ENCODE assay signal across 3 cellular contexts in the genomic region with DNA sequence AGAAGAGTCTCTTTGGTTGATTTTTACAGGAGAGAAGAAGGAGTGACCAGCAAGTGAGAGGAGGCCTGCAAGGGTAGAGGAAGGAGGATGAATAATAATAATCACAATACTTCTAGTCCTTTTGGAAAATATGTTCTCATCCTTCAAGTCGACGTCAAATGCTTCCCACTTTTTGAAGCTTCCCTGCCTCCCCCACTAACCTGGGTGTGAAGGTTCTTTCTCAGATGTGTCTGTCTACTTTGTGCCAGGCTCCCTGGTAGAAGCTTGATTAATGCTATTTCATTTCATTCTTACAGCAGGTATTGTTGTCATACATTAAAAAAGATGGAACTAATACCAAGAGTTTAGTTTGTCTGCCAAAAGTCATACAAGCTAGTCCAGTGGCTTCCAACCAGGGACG.
"Had no signal": no experiment of that assay in that cellular context is flagged by ENCODE, and none has a peak within 500 bp of the region (broad histone marks: within the 10 kb centered on the region; RNA-seq: fewer than 3 reads in every experiment).

No MANE protein-coding gene starts in this region.

- H3K4me3 ChIP-seq: GM12878 had no signal

- DNase-seq: GDM1, GF-D8 had no signal
